ENCODE assay signal across 8 cellular contexts in the genomic region with DNA sequence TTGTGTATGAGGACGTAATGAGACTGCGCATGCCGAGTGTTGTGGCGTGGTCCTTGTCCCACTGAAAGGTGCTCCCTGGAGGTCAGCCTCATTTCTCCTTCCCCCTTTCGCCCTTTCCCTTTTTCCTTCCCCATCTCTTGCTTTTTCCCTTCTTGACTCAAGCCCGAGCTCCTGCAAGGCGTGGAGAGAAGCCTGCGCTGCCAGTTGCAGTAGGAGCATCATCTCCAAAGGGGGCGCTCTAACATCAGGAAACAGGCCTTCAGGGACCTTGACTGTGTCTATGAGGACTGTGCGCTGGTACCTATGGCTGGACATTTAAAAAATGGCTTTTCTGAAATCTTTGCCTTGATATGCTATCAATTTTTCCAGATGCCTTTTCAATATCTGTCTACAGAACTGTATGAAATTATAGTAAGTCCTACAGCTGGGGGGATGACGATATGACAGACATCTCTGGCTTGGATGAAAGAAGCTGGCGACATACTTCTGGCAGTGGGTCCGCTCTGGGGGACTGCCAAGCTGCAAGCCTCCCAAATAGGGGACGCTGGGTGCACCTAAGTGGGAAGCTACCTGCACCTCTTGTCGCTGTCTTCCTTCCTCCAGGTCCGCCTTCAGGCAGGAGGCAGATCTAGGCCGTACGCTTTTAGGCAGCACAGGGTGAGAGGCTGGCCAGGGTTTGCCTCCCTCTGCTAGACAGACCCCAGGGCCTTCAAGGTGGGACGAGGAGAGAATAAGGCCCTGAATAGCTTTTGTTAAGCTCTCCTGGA.
DNase-seq lines count a peak whose midpoint lies in the region; ATAC-seq, FAIRE-seq and TF ChIP-seq lines count a peak whose summit lies in the region.
"Had no signal": no experiment of that assay in that cellular context is flagged by ENCODE, and none has a peak within 500 bp of the region (broad histone marks: within the 10 kb centered on the region; RNA-seq: fewer than 3 reads in every experiment).

No MANE protein-coding gene starts in this region.

- intact Hi-C loops in endothelial cell of umbilical vein (cut with micrococcal nuclease): loop anchor here (1.0 to 10.0 kb wide), 5 partner anchors 548 to 1502 kb away; no protein-coding TSS in a partner anchor

- peaks cover 5% of the 10 kb centered on the region for H3K4me1 Mint-ChIP-seq in nephron

- ATAC-seq in GM18517 (IDR thresholded peaks at IDR 0.05; ENCODE audit: unreplicated experiment): no peak

- H3K4me3 ChIP-seq in NT2/D1 (ENCODE audit: insufficient read length, low read depth): no peak overlapping the region
- H3K4me3 ChIP-seq in endothelial cell of umbilical vein (replicated peaks in 1 of 3; ENCODE audit: insufficient read depth in 1 of 3, low read depth in 1 of 3, low read length in 3 of 3): no peak overlapping the region
- H3K4me3 ChIP-seq: skin epidermis had no signal

- H3K4me1 ChIP-seq in NT2/D1 (ENCODE audit: insufficient read depth, insufficient read length): peaks cover 6% of the 10 kb centered on the region
- no peaks in the 10 kb centered on the region for H3K4me1 ChIP-seq in endothelial cell of umbilical vein (ENCODE audit: control insufficient read depth, extremely low read depth, insufficient read depth, low read length)

- no peak overlapping the region for H3K9ac ChIP-seq in NT2/D1 (ENCODE audit: insufficient read length, low read depth)
- no peak overlapping the region for H3K9ac ChIP-seq in endothelial cell of umbilical vein (replicated peaks; ENCODE audit: extremely low read depth, insufficient read depth, low read length)

- no peaks in the 10 kb centered on the region for H3K36me3 Mint-ChIP-seq in nephron (ENCODE audit: low read depth)

- POLR2A ChIA-PET in endothelial cell of umbilical vein (lab: Charles Lee): no interaction called here

- no peaks in the 10 kb centered on the region for H3K36me3 ChIP-seq in NT2/D1 (ENCODE audit: insufficient read depth, insufficient read length, low read length)
- H3K36me3 ChIP-seq in endothelial cell of umbilical vein (ENCODE audit: control insufficient read depth in 2 of 2, extremely low read depth in 1 of 2, insufficient read depth in 2 of 2, low read length in 2 of 2): no peaks in the 10 kb centered on the region

- peak; percentile 65 to 72 for TF ChIP-seq CTCF in endothelial cell of umbilical vein (IDR thresholded peaks at IDR 0.05; ENCODE audit: extremely low read depth in 1 of 2, insufficient read depth in 1 of 2, low read depth in 1 of 2, low read length in 2 of 2)
- TF ChIP-seq CTCF in nephron (IDR thresholded peaks at IDR 0.05; ENCODE audit: unreplicated experiment in 3 of 3): peak; percentile 89 to 93 (median 92)

- dilution Hi-C loops in endothelial cell of umbilical vein (cut with MboI; ENCODE audit: extremely low pct_ligation_motif_present, low sequenced_read_pairs): no loop called here

- no peaks in the 10 kb centered on the region for H3K79me2 ChIP-seq in endothelial cell of umbilical vein (ENCODE audit: control insufficient read depth, insufficient read depth, low read length)

- H3K27me3 Mint-ChIP-seq in nephron (ENCODE audit: low read depth): peaks cover 41% of the 10 kb centered on the region

- TF ChIP-seq POLR2A in endothelial cell of umbilical vein (IDR thresholded peaks at IDR 0.05; ENCODE audit: low read depth, low read length): no peak

- DNase-seq in Daoy (ENCODE audit: low read depth) (peak; percentile 70), HTR-8/SVneo (ENCODE audit: insufficient read length, low spot score) (peak; percentile 31), NT2/D1 (ENCODE audit: low read depth, low spot score) (peak; percentile 79), endothelial cell of umbilical vein (ENCODE audit: low read depth, low spot score) (peak; percentile 49), GOT3 (lab: John Stamatoyannopoulos, UW) (no peak)

- H3K27me3 ChIP-seq in NT2/D1 (ENCODE audit: insufficient read depth, insufficient read length): no peaks in the 10 kb centered on the region
- H3K27me3 ChIP-seq in endothelial cell of umbilical vein (ENCODE audit: control insufficient read depth in 2 of 2, insufficient read depth in 2 of 2, low read length in 2 of 2): no peaks in the 10 kb centered on the region

- peak; percentile 4 for FAIRE-seq in HTR-8/SVneo (lab: Jason Lieb, UNC)
- FAIRE-seq in endothelial cell of umbilical vein (lab: Jason Lieb, UNC): peak; percentile 84

- CTCF ChIA-PET in endothelial cell of umbilical vein (lab: Charles Lee): interaction anchor here (0.6 to 1.6 kb wide), 19 partner anchors 9 to 1917 kb away, joined by 3 to 10 read pairs (median 4); a partner anchor contains a TSS

- no peaks in the 10 kb centered on the region for H4K20me1 ChIP-seq in endothelial cell of umbilical vein (replicated peaks; ENCODE audit: control insufficient read depth, extremely low read depth, insufficient read depth, low read length)

- H3K27ac Mint-ChIP-seq in nephron: peak overlapping the region in 1 of 3 experiments; percentile 0

- H3K9me3 Mint-ChIP-seq in nephron: no peaks in the 10 kb centered on the region

- H3K27ac ChIP-seq in endothelial cell of umbilical vein (ENCODE audit: insufficient read depth, low read depth, low read length): no peak overlapping the region
- H3K27ac ChIP-seq: skin epidermis had no signal

- no TSS peak for BruUV-seq in endothelial cell of umbilical vein (replicated peaks; lab: Mats Ljungman, UMichigan)

- no peak overlapping the region for H3K4me3 Mint-ChIP-seq in nephron

- no peak overlapping the region for H2AFZ ChIP-seq in endothelial cell of umbilical vein (ENCODE audit: low read depth, low read length)

- H3K9me1 ChIP-seq in endothelial cell of umbilical vein (replicated peaks; ENCODE audit: control insufficient read depth, extremely low read depth, insufficient read depth, low read length): no peaks in the 10 kb centered on the region

- H3K4me2 ChIP-seq in endothelial cell of umbilical vein (ENCODE audit: insufficient read depth, low read length): no peak overlapping the region

- H3K9me3 ChIP-seq in NT2/D1 (ENCODE audit: insufficient read depth, low read length) (no peaks in the 10 kb centered on the region), endothelial cell of umbilical vein (replicated peaks; ENCODE audit: control insufficient read depth, insufficient read depth, low read length) (no peaks in the 10 kb centered on the region)

TF ChIP-seq in endothelial cell of umbilical vein, 7 proteins besides CTCF, POLR2A, EP300 and RAD21:
- no peak for TF ChIP-seq FOS (IDR thresholded peaks at IDR 0.05; ENCODE audit: borderline replicate concordance, insufficient read depth, low read length)
- TF ChIP-seq MYC (IDR thresholded peaks at IDR 0.05; ENCODE audit: low read depth, low read length): no peak
- no peak for TF ChIP-seq POLR2AphosphoS5 (IDR thresholded peaks at IDR 0.05; ENCODE audit: insufficient read depth, low read depth, low read length)
- TF ChIP-seq, protein P1, sequence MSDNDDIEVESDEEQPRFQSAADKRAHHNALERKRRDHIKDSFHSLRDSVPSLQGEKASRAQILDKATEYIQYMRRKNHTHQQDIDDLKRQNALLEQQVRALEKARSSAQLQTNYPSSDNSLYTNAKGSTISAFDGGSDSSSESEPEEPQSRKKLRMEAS (IDR thresholded peaks at IDR 0.05; ENCODE audit: insufficient read depth, insufficient read length): no peak
